ENCODE assay signal across 25 cellular contexts in genomic region chr7:135459076-135459475, GRCh38.
"Had no signal": no experiment of that assay in that cellular context is flagged by ENCODE, and none has a peak within 500 bp of the region (broad histone marks: within the 10 kb centered on the region; RNA-seq: fewer than 3 reads in every experiment).

No MANE protein-coding gene starts in this region.

- DNase-seq: colonic mucosa; effector CD4-positive, alpha-beta T cell; endodermal cell; heart left ventricle; hippocampal formation; kidney glomerular epithelial cell; psoas muscle; retina; spleen; stimulated activated CD4-positive, alpha-beta T cell treated with anti-CD3 and anti-CD28 coated beads, Interleukin-15, amount 100 ng/mL, for 24 hours; stimulated activated CD4-positive, alpha-beta T cell treated with anti-CD3 and anti-CD28 coated beads, Interleukin-1b, Interleukin-23, amount 100 ng/mL, for 48 hours; stimulated activated CD4-positive, alpha-beta T cell treated with anti-CD3 and anti-CD28 coated beads, Interleukin-4, amount 100 ng/mL, for 24 hours; stimulated activated naive B cell treated with anti-CD40 and anti-IgM and Interleukin-4, amounts not matched to agents 10 μg/mL and 1 μg/mL and 100 μg/mL, for 72 hours; stomach; substantia nigra; transverse colon had no signal

- H3K9me3 ChIP-seq: colonic mucosa, heart left ventricle, neutrophil, psoas muscle, stomach, thoracic aorta, transverse colon had no signal

- H3K4me3 Mint-ChIP-seq: endodermal cell; mesothelial cell of epicardium; nephron; stimulated activated naive B cell treated with anti-CD40 and anti-IgM and Interleukin-4, amounts not matched to agents 10 μg/mL and 1 μg/mL and 100 μg/mL, for 72 hours had no signal

- ATAC-seq: esophagus mucosa; heart left ventricle; left lobe of liver; psoas muscle; sciatic nerve; stimulated activated naive B cell treated with anti-CD40 and anti-IgM and Interleukin-4, amounts not matched to agents 10 μg/mL and 1 μg/mL and 100 μg/mL, for 72 hours had no signal

- H3K27me3 ChIP-seq: colonic mucosa, heart left ventricle, neutrophil, spleen, stomach, transverse colon had no signal

- H3K4me3 ChIP-seq: colonic mucosa, heart left ventricle, psoas muscle, spleen, stomach, thoracic aorta, transverse colon had no signal

- H3K27ac Mint-ChIP-seq: endodermal cell; mesothelial cell of epicardium; nephron; stimulated activated naive B cell treated with anti-CD40 and anti-IgM and Interleukin-4, amounts not matched to agents 10 μg/mL and 1 μg/mL and 100 μg/mL, for 72 hours had no signal

- H3K4me1 Mint-ChIP-seq: nephron had no signal

- H3K27me3 Mint-ChIP-seq: stimulated activated naive B cell treated with anti-CD40 and anti-IgM and Interleukin-4, amounts not matched to agents 10 μg/mL and 1 μg/mL and 100 μg/mL, for 72 hours had no signal

- H3K36me3 ChIP-seq: colonic mucosa, heart left ventricle, neutrophil, stomach, thoracic aorta, transverse colon had no signal

- H3K4me1 ChIP-seq: colonic mucosa had no signal

- H3K27ac ChIP-seq: colonic mucosa, heart left ventricle, psoas muscle, spleen, stomach, thoracic aorta, transverse colon had no signal

- FAIRE-seq: frontal cortex, islet of Langerhans had no signal
